12 cellular contexts compared by ENCODE assay signal in genomic region chr2:131584940-131585339, GRCh38. TPM values are rescaled to one million over a fixed set of nuclear protein-coding genes. Genes with fewer than 3 reads are reported as not detected.
DNase-seq lines count a peak whose midpoint lies in the region; ATAC-seq and TF ChIP-seq lines count a peak whose summit lies in the region.
"Had no signal": no experiment of that assay in that cellular context is flagged by ENCODE, and none has a peak within 500 bp of the region (broad histone marks: within the 10 kb centered on the region; RNA-seq: fewer than 3 reads in every experiment).

No MANE protein-coding gene starts in this region.

- no peak for TF ChIP-seq POLR2A in erythroblast (IDR thresholded peaks at IDR 0.05; ENCODE audit: low read length)

- no peak overlapping the region for H3K4me3 ChIP-seq in lower lobe of right lung
- H3K4me3 ChIP-seq: right atrium auricular region had no signal

- H3K27ac ChIP-seq in lower lobe of right lung: no peak overlapping the region
- H3K27ac ChIP-seq: right atrium auricular region had no signal

- no peaks in the 10 kb centered on the region for H3K36me3 ChIP-seq in lower lobe of right lung
- H3K36me3 ChIP-seq: right atrium auricular region had no signal

- TF ChIP-seq CTCF in lower lobe of right lung (IDR thresholded peaks at IDR 0.05): no peak

- DNase-seq in lower lobe of right lung (peak; percentile 23), NCI-H774 (lab: John Stamatoyannopoulos, UW) (no peak), cortex of kidney (lab: John Stamatoyannopoulos, UW) (no peak), erythroblast (lab: John Stamatoyannopoulos, UW) (no peak)
- DNase-seq: activated CD4-positive, alpha-beta T cell treated with anti-CD3 and anti-CD28 coated beads for 4 hours; dermis blood vessel endothelial cell; IMR-90; NCI-H2171 treated with DMSO at 0.1 percent for 48 hours had no signal

- intact Hi-C loops in lower lobe of right lung (cut with DNase I): no loop called here

- H3K9me3 ChIP-seq in lower lobe of right lung: no peaks in the 10 kb centered on the region
- H3K9me3 ChIP-seq: right atrium auricular region had no signal

- peak; percentile 64 for ATAC-seq in GM18868 (IDR thresholded peaks at IDR 0.05; ENCODE audit: unreplicated experiment)
- ATAC-seq in GM21576 (IDR thresholded peaks at IDR 0.05; ENCODE audit: unreplicated experiment): peak; percentile 65
- peak; percentile 50 for ATAC-seq in HG03280 (IDR thresholded peaks at IDR 0.05; ENCODE audit: unreplicated experiment)
- ATAC-seq in lower lobe of right lung: peak in 1 of 2 donors; percentile 43

- H3K27me3 ChIP-seq in lower lobe of right lung (ENCODE audit: low read depth): no peaks in the 10 kb centered on the region
- H3K27me3 ChIP-seq: right atrium auricular region had no signal

- no peaks in the 10 kb centered on the region for H3K4me1 ChIP-seq in lower lobe of right lung
- H3K4me1 ChIP-seq: right atrium auricular region had no signal

RNA-seq across cellular contexts. Expression of gene CCDC74A, which starts 57.3 kb away (rescaled TPM):
- 4.9 TPM for total RNA-seq in lower lobe of right lung
